In genomic region chr4:15677507-15677988, GRCh38 we compare ENCODE assay signal across 11 cellular contexts. TPM values are rescaled to one million over a fixed set of nuclear protein-coding genes. Genes with fewer than 3 reads are reported as not detected.
DNase-seq lines count a peak whose midpoint lies in the region; ATAC-seq and TF ChIP-seq lines count a peak whose summit lies in the region.
"Had no signal": no experiment of that assay in that cellular context is flagged by ENCODE, and none has a peak within 500 bp of the region (broad histone marks: within the 10 kb centered on the region; RNA-seq: fewer than 3 reads in every experiment).

No MANE protein-coding gene starts in this region.

- ATAC-seq in left lobe of liver (peak; percentile 47), GM21717 (IDR thresholded peaks at IDR 0.05; ENCODE audit: unreplicated experiment) (no peak)
- no peak for ATAC-seq in stimulated activated effector memory CD8-positive, alpha-beta T cell treated with anti-CD3 and anti-CD28 coated beads, Interleukin-12 subunit alpha, Interleukin-12 subunit beta, amount 100 ng/mL, for 72 hours
- ATAC-seq: natural killer cell had no signal

- WGBS in ovary, 3 donors: 91 to 97% (median 95%) methylated on average over 2 of the region's 2 CpGs

- no peaks in the 10 kb centered on the region for H3K27me3 Mint-ChIP-seq in CD14-positive monocyte (ENCODE audit: low read depth in 3 of 3)

- DNase-seq in CD14-positive monocyte (ENCODE audit: low spot score) (no peak), cardiac fibroblast (ENCODE audit: low read depth in 2 of 2) (peak; percentile 48 to 64), left lobe of liver (ENCODE audit: low spot score) (no peak), ovary (no peak), NCI-H1694 treated with DMSO at 0.1 percent for 48 hours (lab: John Stamatoyannopoulos, UW) (no peak)
- no peak for DNase-seq in stimulated activated effector memory CD8-positive, alpha-beta T cell treated with anti-CD3 and anti-CD28 coated beads, Interleukin-12 subunit alpha, Interleukin-12 subunit beta, amount 100 ng/mL, for 72 hours (ENCODE audit: low spot score in 2 of 2)
- DNase-seq: activated T-cell treated with anti-CD3 and anti-CD28 coated beads, Interleukin-2, amount 50 U/mL, for 24 hours; natural killer cell; NCI-H187 had no signal

- TF ChIP-seq CTCF in CD14-positive monocyte (IDR thresholded peaks at IDR 0.05): no peak
- no peak for TF ChIP-seq CTCF in cardiac fibroblast (IDR thresholded peaks at IDR 0.05; ENCODE audit: low read depth, low read length)
- no peak for TF ChIP-seq CTCF in ovary (IDR thresholded peaks at IDR 0.05)

- H3K27me3 ChIP-seq in HUES48 (ENCODE audit: control insufficient read depth, insufficient read depth, low read length) (no peaks in the 10 kb centered on the region), ovary (no peaks in the 10 kb centered on the region)

- peak overlapping the region in 1 of 2 donors; percentile 51 for H3K4me3 Mint-ChIP-seq in CD14-positive monocyte
- no peak overlapping the region for H3K4me3 Mint-ChIP-seq in stimulated activated effector memory CD8-positive, alpha-beta T cell treated with anti-CD3 and anti-CD28 coated beads, Interleukin-12 subunit alpha, Interleukin-12 subunit beta, amount 100 ng/mL, for 72 hours
- H3K4me3 Mint-ChIP-seq: activated T-cell treated with anti-CD3 and anti-CD28 coated beads, Interleukin-2, amount 50 U/mL, for 24 hours; natural killer cell had no signal

- H3K9ac ChIP-seq in HUES48 (ENCODE audit: low read depth, low read length): no peak overlapping the region

- H3K36me3 Mint-ChIP-seq in CD14-positive monocyte: peaks cover 0 to 3% of the 10 kb centered on the region in 2 donors
- peaks cover 8% of the 10 kb centered on the region for H3K36me3 Mint-ChIP-seq in stimulated activated effector memory CD8-positive, alpha-beta T cell treated with anti-CD3 and anti-CD28 coated beads, Interleukin-12 subunit alpha, Interleukin-12 subunit beta, amount 100 ng/mL, for 72 hours
- H3K36me3 Mint-ChIP-seq: natural killer cell had no signal

- intact Hi-C loops in CD14-positive monocyte (cut with micrococcal nuclease): no loop called here
- intact Hi-C loops in ovary (cut with DNase I): no loop called here

- H3K36me3 ChIP-seq in HUES48 (ENCODE audit: control insufficient read depth, insufficient read depth, low read length) (peaks cover 16% of the 10 kb centered on the region; the same call in 1 of the 2 replicates), ovary (no peaks in the 10 kb centered on the region)

- H3K4me1 Mint-ChIP-seq in CD14-positive monocyte: peaks cover 59% of the 10 kb centered on the region
- H3K4me1 Mint-ChIP-seq in stimulated activated effector memory CD8-positive, alpha-beta T cell treated with anti-CD3 and anti-CD28 coated beads, Interleukin-12 subunit alpha, Interleukin-12 subunit beta, amount 100 ng/mL, for 72 hours: peaks cover 12% of the 10 kb centered on the region

- H3K4me3 ChIP-seq in HUES48 (ENCODE audit: low read depth, low read length) (0 out of 2 replicates have a peak overlapping the region, but pooled peaks have one; percentile 36), cardiac fibroblast (replicated peaks in 1 of 2; ENCODE audit: low read depth in 2 of 2, low read length in 2 of 2) (no peak overlapping the region), ovary (no peak overlapping the region)

- TF ChIP-seq POLR2A in ovary (IDR thresholded peaks at IDR 0.05): no peak

- H3K9me3 ChIP-seq in HUES48 (ENCODE audit: control insufficient read depth, insufficient read depth, low read length): no peaks in the 10 kb centered on the region
- no peaks in the 10 kb centered on the region for H3K9me3 ChIP-seq in ovary

- H3K27ac Mint-ChIP-seq in CD14-positive monocyte: peak overlapping the region in 6 of 7 donors; percentile 48 to 85 (median 76)
- no peak overlapping the region for H3K27ac Mint-ChIP-seq in stimulated activated effector memory CD8-positive, alpha-beta T cell treated with anti-CD3 and anti-CD28 coated beads, Interleukin-12 subunit alpha, Interleukin-12 subunit beta, amount 100 ng/mL, for 72 hours
- H3K27ac Mint-ChIP-seq: activated T-cell treated with anti-CD3 and anti-CD28 coated beads, Interleukin-2, amount 50 U/mL, for 24 hours; natural killer cell had no signal

- peaks cover 0 to 5% (median 0%) of the 10 kb centered on the region in 7 donors for H3K9me3 Mint-ChIP-seq in CD14-positive monocyte
- no peaks in the 10 kb centered on the region for H3K9me3 Mint-ChIP-seq in stimulated activated effector memory CD8-positive, alpha-beta T cell treated with anti-CD3 and anti-CD28 coated beads, Interleukin-12 subunit alpha, Interleukin-12 subunit beta, amount 100 ng/mL, for 72 hours
- H3K9me3 Mint-ChIP-seq: activated T-cell treated with anti-CD3 and anti-CD28 coated beads, Interleukin-2, amount 50 U/mL, for 24 hours; natural killer cell had no signal

- TF ChIP-seq EP300 in ovary (IDR thresholded peaks at IDR 0.05): no peak

- H3K27ac ChIP-seq in HUES48 (ENCODE audit: low read depth, low read length) (peak overlapping the region; percentile 77), ovary (no peak overlapping the region)

- H3K4me1 ChIP-seq in HUES48 (ENCODE audit: control insufficient read depth, insufficient read depth, low read length) (peaks cover 18% of the 10 kb centered on the region), ovary (ENCODE audit: insufficient read depth) (peaks cover 2% of the 10 kb centered on the region)

RNA-seq across cellular contexts. Expression of gene FAM200B, which starts 4.1 kb away (rescaled TPM):
- 100 to 1,000 TPM; 151 to 169 TPM for polyA plus RNA-seq in CD14-positive monocyte
- total RNA-seq in left lobe of liver: 14.3 TPM
- 10 to 100 TPM; 40.7 to 60.0 (median 50.3) TPM for total RNA-seq in ovary
- 10 to 100 TPM; 67.1 to 69.2 TPM for polyA plus RNA-seq in ovary

RNA-seq across cellular contexts. Expression of gene FBXL5, which starts 22.4 kb away (rescaled TPM):
- 100 to 1,000 TPM; 484 to 518 TPM for polyA plus RNA-seq in CD14-positive monocyte
- total RNA-seq in left lobe of liver: 38.9 TPM
- total RNA-seq in ovary: 100 to 1,000 TPM in 1 of 7 donors, 10 to 100 TPM in 6; 68.7 to 103 (median 90.4) TPM
- polyA plus RNA-seq in ovary: 100 to 1,000 TPM in 1 of 2 donors, 10 to 100 TPM in 1; 68.8 to 104 TPM

RNA-seq across cellular contexts. Expression of gene BST1, which starts 25.3 kb away (rescaled TPM):
- 100 to 1,000 TPM; 266 to 297 TPM for polyA plus RNA-seq in CD14-positive monocyte
- total RNA-seq in left lobe of liver: 3.7 TPM
- 1 to 10 TPM; 5.6 to 9.8 (median 6.8) TPM for total RNA-seq in ovary
- 10 to 100 TPM; 10.9 to 18.5 TPM for polyA plus RNA-seq in ovary

Comparison
In these comparisons a context has a peak if more than half of its experiments do, and no peak if none do; other contexts are left out.
1. DNase-seq: peak in cardiac fibroblast (2 of 2); none in CD14-positive monocyte (single experiment), left lobe of liver (single experiment), stimulated activated effector memory CD8-positive, alpha-beta T cell treated with anti-CD3 and anti-CD28 coated beads, Interleukin-12 subunit alpha, Interleukin-12 subunit beta, amount 100 ng/mL, for 72 hours (0 of 2), ovary (0 of 5) and NCI-H1694 treated with DMSO at 0.1 percent for 48 hours (single experiment).